Comparison of ENCODE assay signal across 24 cellular contexts in the genomic region with DNA sequence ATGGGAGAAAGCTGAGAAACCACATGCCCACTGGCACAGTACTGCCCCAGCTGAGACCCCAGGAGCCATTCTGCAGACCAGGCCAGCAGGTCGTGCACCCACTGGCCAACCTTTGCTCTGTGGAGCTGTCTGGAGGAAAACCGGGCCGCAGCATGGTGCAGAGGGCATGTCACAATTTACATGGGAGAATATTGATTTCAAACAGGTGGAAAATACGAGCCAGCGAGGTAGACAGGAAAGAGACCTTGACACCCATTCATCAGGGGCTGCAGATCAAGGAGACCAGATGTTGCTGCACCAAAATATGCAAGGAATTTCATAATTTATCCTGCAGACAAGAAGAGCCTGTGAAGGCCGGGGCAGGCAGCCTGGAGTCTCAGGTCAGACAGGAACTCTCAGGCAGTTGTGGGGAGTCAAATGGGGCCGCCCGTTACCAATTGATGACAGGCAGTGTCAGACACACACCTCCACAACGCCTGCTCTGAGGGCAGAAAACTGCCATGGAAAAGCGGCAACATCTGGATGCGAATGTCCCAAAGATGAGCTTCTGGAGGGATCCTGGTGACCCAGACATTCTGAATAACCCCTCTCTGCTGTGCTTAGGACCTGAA.
DNase-seq lines count a peak whose midpoint lies in the region; ATAC-seq and TF ChIP-seq lines count a peak whose summit lies in the region.
"Had no signal": no experiment of that assay in that cellular context is flagged by ENCODE, and none has a peak within 500 bp of the region (broad histone marks: within the 10 kb centered on the region; RNA-seq: fewer than 3 reads in every experiment).

No MANE protein-coding gene starts in this region.

- intact Hi-C loops in body of pancreas (cut with DNase I), result no loop called here

- peak; percentile 72 for ATAC-seq in body of pancreas
- ATAC-seq in HG02763 (IDR thresholded peaks at IDR 0.05; ENCODE audit: unreplicated experiment), result no peak
- ATAC-seq: PC-3, Right ventricle myocardium inferior had no signal

- H3K4me1 ChIP-seq in body of pancreas, result peaks cover 21% of the 10 kb centered on the region
- H3K4me1 ChIP-seq: BLaER1, HAP-1 had no signal

- no peak overlapping the region for H3K4me3 ChIP-seq in H7 (ENCODE audit: insufficient read depth, low read depth, low read length)
- no peak overlapping the region for H3K4me3 ChIP-seq in body of pancreas
- H3K4me3 ChIP-seq: BLaER1, GM23248, HAP-1 had no signal

- peak overlapping the region; percentile 60 for H3K27ac Mint-ChIP-seq in neural crest cell (ENCODE audit: unreplicated experiment)
- H3K27ac Mint-ChIP-seq in progenitor cell of endocrine pancreas, result peak overlapping the region; percentile 73

- H3K4me3 Mint-ChIP-seq in neural crest cell, result no peak overlapping the region
- H3K4me3 Mint-ChIP-seq in progenitor cell of endocrine pancreas (ENCODE audit: low read depth), result peak overlapping the region; percentile 12
- H3K4me3 Mint-ChIP-seq: CD4-positive, CD25-positive, alpha-beta regulatory T cell had no signal

- H3K9me3 Mint-ChIP-seq in neural crest cell (peaks cover 4% of the 10 kb centered on the region), progenitor cell of endocrine pancreas (ENCODE audit: low read depth) (no peaks in the 10 kb centered on the region)

- no peaks in the 10 kb centered on the region for H3K9me3 ChIP-seq in body of pancreas
- H3K9me3 ChIP-seq: BLaER1, HAP-1 had no signal

- TF ChIP-seq POLR2A in body of pancreas (IDR thresholded peaks at IDR 0.05), result no peak

- 33 to 37% methylated on average over 9 to 11 of the region's 11 CpGs for WGBS in body of pancreas, 2 donors

- TF ChIP-seq CTCF in body of pancreas (IDR thresholded peaks at IDR 0.05), result no peak
- TF ChIP-seq CTCF in neural crest cell (conservative IDR thresholded peaks at IDR 0.05), result no peak
- TF ChIP-seq CTCF in progenitor cell of endocrine pancreas (IDR thresholded peaks at IDR 0.05; ENCODE audit: unreplicated experiment), result no peak

- no peaks in the 10 kb centered on the region for H3K36me3 ChIP-seq in H7 (replicated peaks; ENCODE audit: control insufficient read depth, insufficient read depth, low read length)
- H3K36me3 ChIP-seq in body of pancreas (replicated peaks in 1 of 2; ENCODE audit: insufficient read depth in 1 of 2, low read depth in 2 of 2), result no peaks in the 10 kb centered on the region
- H3K36me3 ChIP-seq: BLaER1, HAP-1 had no signal

- H3K36me3 Mint-ChIP-seq in neural crest cell (ENCODE audit: low read depth) (no peaks in the 10 kb centered on the region), progenitor cell of endocrine pancreas (ENCODE audit: insufficient read depth) (no peaks in the 10 kb centered on the region)
- H3K36me3 Mint-ChIP-seq: CD4-positive, CD25-positive, alpha-beta regulatory T cell had no signal

- H3K4me1 Mint-ChIP-seq in neural crest cell, result no peaks in the 10 kb centered on the region
- peaks cover 17% of the 10 kb centered on the region for H3K4me1 Mint-ChIP-seq in progenitor cell of endocrine pancreas (ENCODE audit: low read depth)
- H3K4me1 Mint-ChIP-seq: CD4-positive, CD25-positive, alpha-beta regulatory T cell had no signal

- H3K27me3 ChIP-seq in H7 (ENCODE audit: control insufficient read depth, insufficient read depth, low read length) (no peaks in the 10 kb centered on the region), body of pancreas (no peaks in the 10 kb centered on the region)
- H3K27me3 ChIP-seq: BLaER1 had no signal

- peak; percentile 34 for DNase-seq in H7
- peak; percentile 28 to 36 (median 33) for DNase-seq in body of pancreas
- no peak for DNase-seq in neural crest cell (ENCODE audit: low read depth, low spot score)
- DNase-seq in progenitor cell of endocrine pancreas (ENCODE audit: low spot score, unreplicated experiment), result no peak
- DNase-seq in putamen (ENCODE audit: low spot score), result no peak
- DNase-seq in kidney glomerular epithelial cell (lab: John Stamatoyannopoulos, UW), result no peak
- DNase-seq: CD4-positive, CD25-positive, alpha-beta regulatory T cell; DMS53; GM23248; Kasumi-1; NCI-H1092 treated with DMSO at 0.1 percent for 48 hours; NCI-H1436; NCI-H187; NCI-H2081 treated with DMSO at 0.1 percent for 48 hours; NCI-H2171 treated with DMSO at 0.1 percent for 48 hours; NCI-H345; NCI-H510A treated with DMSO at 0.1 percent for 48 hours; NCI-H774; NK-92 treated with Interleukin-12 subunit alpha and Interleukin-12 subunit beta, amount 100 ng/mL, for 24 hours; PC-3 had no signal

- H3K27ac ChIP-seq in body of pancreas, result no peak overlapping the region
- H3K27ac ChIP-seq: BLaER1, GM23248 had no signal

- H3K27me3 Mint-ChIP-seq in neural crest cell (ENCODE audit: low read depth) (peaks cover 2% of the 10 kb centered on the region), progenitor cell of endocrine pancreas (no peaks in the 10 kb centered on the region)

Comparison
In these comparisons a context has a peak if more than half of its experiments do, and no peak if none do; other contexts are left out.
1. DNase-seq: peak in H7 (single experiment) and body of pancreas (4 of 4); none in neural crest cell (single experiment), progenitor cell of endocrine pancreas (single experiment), putamen (single experiment) and kidney glomerular epithelial cell (single experiment).